In genomic region chr1:155227261-155228095, GRCh38 we compare ENCODE assay signal across 8 cellular contexts. TPM values are rescaled to one million over a fixed set of nuclear protein-coding genes. Genes with fewer than 3 reads are reported as not detected.
A peak's percentile ranks its signal among the peaks of the same experiment; 100 is the strongest.
DNase-seq lines count a peak whose midpoint lies in the region; ATAC-seq and TF ChIP-seq lines count a peak whose summit lies in the region.

No MANE protein-coding gene starts in this region.

- H3K4me1 Mint-ChIP-seq in T-cell (peaks cover 22 to 32% (median 31%) of the 10 kb centered on the region in 3 donors), progenitor cell of endocrine pancreas (ENCODE audit: low read depth) (peaks cover 14% of the 10 kb centered on the region)

- H3K4me3 Mint-ChIP-seq in T-cell (peak overlapping the region; percentile 85 to 93 (median 85)), progenitor cell of endocrine pancreas (ENCODE audit: low read depth) (peak overlapping the region; percentile 82)

- H3K36me3 Mint-ChIP-seq in T-cell, result no peaks in the 10 kb centered on the region
- no peaks in the 10 kb centered on the region for H3K36me3 Mint-ChIP-seq in progenitor cell of endocrine pancreas (ENCODE audit: insufficient read depth)

- intact Hi-C loops in left cardiac atrium (cut with DNase I), result no loop called here

- peak; percentile 99 for DNase-seq in GM13977 (ENCODE audit: low spot score)
- DNase-seq in NCI-H146 (lab: John Stamatoyannopoulos, UW), result peak; percentile 99
- peak; percentile 93 to 100 (median 96) for DNase-seq in T-cell
- DNase-seq in amniotic epithelial cell (ENCODE audit: low read depth), result peak; percentile 98
- DNase-seq in left cardiac atrium, result peak; percentile 99
- peak; percentile 95 for DNase-seq in progenitor cell of endocrine pancreas (ENCODE audit: low spot score, unreplicated experiment)
- DNase-seq in ureter (ENCODE audit: low spot score), result peak; percentile 98

- ATAC-seq in HG02870 (IDR thresholded peaks at IDR 0.05; ENCODE audit: unreplicated experiment) (peak; percentile 89), T-cell (replicated peaks in 1 of 4) (peak; percentile 94 to 97 (median 96)), left cardiac atrium (peak; percentile 98 to 99)

- CTCF ChIA-PET in T-cell (lab: Charles Lee), result interaction anchor here (0.9 to 2.5 kb wide), 12 partner anchors 13 to 136 kb away, joined by 3 to 16 read pairs (median 3); partner anchors contain the start of genes KRTCAP2 (in 1 of the 2), MTX1 (in 1 of the 2) and THBS3 (in 1 of the 2)

- POLR2A ChIA-PET in T-cell (lab: Charles Lee), result interaction anchor here in 1 of 2 donors (0.5 to 0.6 kb wide), 2 partner anchors 8 to 678 kb away, joined by 3 read pairs; no protein-coding TSS in a partner anchor

- H3K27me3 Mint-ChIP-seq in T-cell (no peaks in the 10 kb centered on the region), progenitor cell of endocrine pancreas (no peaks in the 10 kb centered on the region)

- H3K9me3 Mint-ChIP-seq in T-cell (no peaks in the 10 kb centered on the region), progenitor cell of endocrine pancreas (ENCODE audit: low read depth) (no peaks in the 10 kb centered on the region)

- TF ChIP-seq CTCF in GM13977 (IDR thresholded peaks at IDR 0.05; ENCODE audit: extremely low read depth, insufficient read depth, missing control alignments) (peak; percentile 14), progenitor cell of endocrine pancreas (IDR thresholded peaks at IDR 0.05; ENCODE audit: unreplicated experiment) (no peak)

- in situ Hi-C loops in GM13977 (cut with MboI; ENCODE audit: low pct_unique_long_range_greater_than_20kb, low sequenced_read_pairs, unreplicated experiment), result no loop called here

- peak overlapping the region; percentile 87 to 95 for H3K27ac Mint-ChIP-seq in T-cell
- peak overlapping the region; percentile 97 for H3K27ac Mint-ChIP-seq in progenitor cell of endocrine pancreas

RNA-seq across cellular contexts. Expression of gene MTX1, which starts 19.0 kb away (rescaled TPM):
- total RNA-seq in T-cell, result 10 to 100 TPM; 20.4 to 28.4 (median 25.1) TPM
- total RNA-seq in left cardiac atrium, result 10 to 100 TPM; 19.7 to 25.5 TPM
- total RNA-seq in progenitor cell of endocrine pancreas, result 38.1 and 38.7 TPM in 2 replicates
- 31.6 TPM for total RNA-seq in ureter

RNA-seq across cellular contexts. Expression of gene THBS3, which starts 19.8 kb away (rescaled TPM):
- total RNA-seq in T-cell (10 to 100 TPM; 24.1 to 43.9 (median 34.0) TPM), left cardiac atrium (10 to 100 TPM; 17.9 to 18.6 TPM), progenitor cell of endocrine pancreas (46.0 and 52.2 TPM in 2 replicates), ureter (54.6 TPM)

RNA-seq across cellular contexts. Expression of gene ENTREP3, which starts 27.8 kb away (rescaled TPM):
- total RNA-seq in T-cell, result 10 to 100 TPM; 10.2 to 17.3 (median 15.5) TPM
- total RNA-seq in left cardiac atrium, result 10 to 100 TPM; 16.1 to 18.7 TPM
- 58.4 and 59.0 TPM in 2 replicates for total RNA-seq in progenitor cell of endocrine pancreas
- 21.8 TPM for total RNA-seq in ureter

RNA-seq across cellular contexts. Expression of gene SCAMP3, which starts 34.7 kb away (rescaled TPM):
- 100 to 1,000 TPM in 2 of 5 donors, 10 to 100 TPM in 3; 54.7 to 101 (median 97.4) TPM for total RNA-seq in T-cell
- total RNA-seq in left cardiac atrium, result 10 to 100 TPM; 53.6 to 66.4 TPM
- 53.1 and 57.1 TPM in 2 replicates for total RNA-seq in progenitor cell of endocrine pancreas
- total RNA-seq in ureter, result 62.6 TPM

RNA-seq across cellular contexts. Expression of gene CLK2, which starts 45.8 kb away (rescaled TPM):
- total RNA-seq in T-cell, result 100 to 1,000 TPM in 3 of 5 donors, 10 to 100 TPM in 2; 76.4 to 123 (median 110) TPM
- total RNA-seq in left cardiac atrium, result 10 to 100 TPM; 19.7 to 23.8 TPM
- 102 and 106 TPM in 2 replicates for total RNA-seq in progenitor cell of endocrine pancreas
- total RNA-seq in ureter, result 80.5 TPM

Comparison
In these comparisons a context has a peak if more than half of its experiments do, and no peak if none do; other contexts are left out.
1. Peak in every context shown above with its lines: DNase-seq and ATAC-seq.